ENCODE assay signal across 27 cellular contexts in genomic region chr12:117768860-117769259, GRCh38.
A peak's percentile ranks its signal among the peaks of the same experiment; 100 is the strongest.
DNase-seq lines count a peak whose midpoint lies in the region; ATAC-seq, FAIRE-seq and TF ChIP-seq lines count a peak whose summit lies in the region.
"Had no signal": no experiment of that assay in that cellular context is flagged by ENCODE, and none has a peak within 500 bp of the region (broad histone marks: within the 10 kb centered on the region; RNA-seq: fewer than 3 reads in every experiment).

No MANE protein-coding gene starts in this region.

- dilution Hi-C loops in endothelial cell of umbilical vein (cut with MboI; ENCODE audit: extremely low pct_ligation_motif_present, low sequenced_read_pairs), result no loop called here

- peaks cover 11% of the 10 kb centered on the region; the same call in 1 of the 2 replicates for H3K23me2 ChIP-seq in H1 (ENCODE audit: low read depth, low read length)

- H2BK12ac ChIP-seq in H1 (ENCODE audit: low read depth, low read length), result no peak overlapping the region
- H2BK12ac ChIP-seq in trophoblast cell (ENCODE audit: low read length), result no peak overlapping the region

- no peaks in the 10 kb centered on the region for H3K4me1 Mint-ChIP-seq in activated naive CD8-positive, alpha-beta T cell treated with anti-CD3 and anti-CD28 coated beads for 36 hours
- H3K4me1 Mint-ChIP-seq: CD14-positive monocyte; CD4-positive, alpha-beta memory T cell; CD4-positive, CD25-positive, alpha-beta regulatory T cell; CD8-positive, alpha-beta memory T cell had no signal

- H3K4me2 ChIP-seq in H1 (ENCODE audit: insufficient read depth in 1 of 2, low read depth in 2 of 2, low read length in 2 of 2) (no peak overlapping the region), endothelial cell of umbilical vein (ENCODE audit: insufficient read depth, low read length) (peak overlapping the region; percentile 2), trophoblast cell (ENCODE audit: low read length) (no peak overlapping the region)
- H3K4me2 ChIP-seq: BLaER1 had no signal

- H4K8ac ChIP-seq in H1 (ENCODE audit: extremely low read depth, insufficient read depth, low read length) (peak overlapping the region; percentile 40; the same call in 1 of the 2 replicates), trophoblast cell (ENCODE audit: low read depth, low read length) (no peak overlapping the region)

- TF ChIP-seq POLR2A in H1 (IDR thresholded peaks at IDR 0.05; ENCODE audit: control extremely low read depth in 1 of 2, low read depth in 2 of 2, low read length in 2 of 2) (no peak), endothelial cell of umbilical vein (IDR thresholded peaks at IDR 0.05; ENCODE audit: low read depth, low read length) (no peak)

- H3K4me3 Mint-ChIP-seq in activated naive CD8-positive, alpha-beta T cell treated with anti-CD3 and anti-CD28 coated beads for 36 hours, result no peak overlapping the region
- H3K4me3 Mint-ChIP-seq: CD14-positive monocyte; CD4-positive, alpha-beta memory T cell; CD4-positive, CD25-positive, alpha-beta regulatory T cell; CD8-positive, alpha-beta memory T cell had no signal

- H3K56ac ChIP-seq in H1 (replicated peaks; ENCODE audit: insufficient read length, low read depth, low read length), result no peak overlapping the region

- H3K23ac ChIP-seq in H1 (ENCODE audit: insufficient read length) (no peak overlapping the region), trophoblast cell (ENCODE audit: low read length) (no peak overlapping the region)

- H2BK5ac ChIP-seq in H1 (ENCODE audit: low read depth, low read length) (no peak overlapping the region), trophoblast cell (ENCODE audit: low read depth, low read length, poor library complexity) (no peak overlapping the region)

- H3K27ac Mint-ChIP-seq in activated naive CD8-positive, alpha-beta T cell treated with anti-CD3 and anti-CD28 coated beads for 36 hours, result no peak overlapping the region
- H3K27ac Mint-ChIP-seq: CD4-positive, alpha-beta memory T cell; CD4-positive, CD25-positive, alpha-beta regulatory T cell; CD8-positive, alpha-beta memory T cell had no signal

- ATAC-seq in GM21723 (IDR thresholded peaks at IDR 0.05; ENCODE audit: unreplicated experiment) (no peak), heart right ventricle (no peak)
- ATAC-seq: GM12878 had no signal

- peaks cover 11% of the 10 kb centered on the region for H3K9me3 Mint-ChIP-seq in activated naive CD8-positive, alpha-beta T cell treated with anti-CD3 and anti-CD28 coated beads for 36 hours

- no peak for DNase-seq in H1 (ENCODE audit: low read depth in 1 of 2, low spot score in 2 of 2)
- peak; percentile 21 for DNase-seq in endothelial cell of umbilical vein (ENCODE audit: low read depth, low spot score)
- DNase-seq in trophoblast cell, result no peak
- no peak for DNase-seq in activated naive CD8-positive, alpha-beta T cell treated with anti-CD3 and anti-CD28 coated beads for 36 hours
- no peak for DNase-seq in heart right ventricle
- DNase-seq: 8988T; ACHN; BE2C; C1 segment of cervical spinal cord; CD4-positive, alpha-beta memory T cell; CD4-positive, CD25-positive, alpha-beta regulatory T cell; CD8-positive, alpha-beta memory T cell; COR-L47; DMS 273 treated with DMSO at 0.1 percent for 48 hours; DMS153; DMS53; DMS79; DND-41; EL; GDM1 had no signal

- no peaks in the 10 kb centered on the region for H3K9me1 ChIP-seq in endothelial cell of umbilical vein (replicated peaks; ENCODE audit: control insufficient read depth, extremely low read depth, insufficient read depth, low read length)

- H3K79me2 ChIP-seq in H1 (ENCODE audit: control insufficient read depth in 1 of 2, insufficient read depth in 2 of 2, low read length in 2 of 2) (no peaks in the 10 kb centered on the region), endothelial cell of umbilical vein (ENCODE audit: control insufficient read depth, insufficient read depth, low read length) (no peaks in the 10 kb centered on the region), trophoblast cell (ENCODE audit: control insufficient read depth, insufficient read depth, low read length, poor library complexity) (no peaks in the 10 kb centered on the region)

- H3K4ac ChIP-seq in H1 (replicated peaks; ENCODE audit: insufficient read length, low read depth, low read length) (no peak overlapping the region), trophoblast cell (ENCODE audit: low read depth, low read length) (no peak overlapping the region)

- H2BK120ac ChIP-seq in H1 (replicated peaks; ENCODE audit: low read depth, low read length) (no peak overlapping the region), trophoblast cell (ENCODE audit: insufficient read depth, low read length, poor library complexity) (no peak overlapping the region)

- no peak overlapping the region for H4K5ac ChIP-seq in H1 (ENCODE audit: insufficient read length, low read depth, low read length)

- H4K20me1 ChIP-seq in H1 (replicated peaks in 1 of 2; ENCODE audit: control insufficient read depth in 1 of 2, insufficient read depth in 2 of 2, low read length in 2 of 2), result peaks cover 0 to 3% of the 10 kb centered on the region in 2 experiments
- no peaks in the 10 kb centered on the region for H4K20me1 ChIP-seq in endothelial cell of umbilical vein (replicated peaks; ENCODE audit: control insufficient read depth, extremely low read depth, insufficient read depth, low read length)
- H4K20me1 ChIP-seq: BLaER1 had no signal

- H3K79me1 ChIP-seq in H1 (ENCODE audit: low read depth, low read length) (no peaks in the 10 kb centered on the region), trophoblast cell (ENCODE audit: low read length) (no peaks in the 10 kb centered on the region)

- H3K9ac ChIP-seq in H1 (replicated peaks in 1 of 4; ENCODE audit: extremely low read depth in 1 of 4, low read depth in 3 of 4, low read length in 3 of 4) (no peak overlapping the region), endothelial cell of umbilical vein (replicated peaks; ENCODE audit: extremely low read depth, insufficient read depth, low read length) (no peak overlapping the region), trophoblast cell (ENCODE audit: low read length) (no peak overlapping the region)
- H3K9ac ChIP-seq: BLaER1 had no signal

- H3K36me3 Mint-ChIP-seq in activated naive CD8-positive, alpha-beta T cell treated with anti-CD3 and anti-CD28 coated beads for 36 hours, result no peaks in the 10 kb centered on the region
- H3K36me3 Mint-ChIP-seq: CD14-positive monocyte; CD4-positive, alpha-beta memory T cell; CD4-positive, CD25-positive, alpha-beta regulatory T cell; CD8-positive, alpha-beta memory T cell had no signal

- H2AFZ ChIP-seq in H1 (ENCODE audit: low read length) (no peak overlapping the region), endothelial cell of umbilical vein (ENCODE audit: low read depth, low read length) (peak overlapping the region; percentile 39), trophoblast cell (ENCODE audit: insufficient read depth, low read length, poor library complexity) (no peak overlapping the region)

- H3K14ac ChIP-seq in H1 (ENCODE audit: insufficient read length) (no peak overlapping the region), trophoblast cell (ENCODE audit: low read length) (no peak overlapping the region)

- intact Hi-C loops in endothelial cell of umbilical vein (cut with micrococcal nuclease), result loop anchor here (1.0 kb wide), 1 partner anchor 84 kb away; no protein-coding TSS in a partner anchor
- intact Hi-C loops in heart right ventricle (cut with DNase I), result no loop called here

- H3K4me3 ChIP-seq in H1 (ENCODE audit: extremely low read depth in 1 of 4, insufficient read depth in 2 of 4, low read depth in 3 of 4, low read length in 4 of 4), result no peak overlapping the region
- no peak overlapping the region for H3K4me3 ChIP-seq in endothelial cell of umbilical vein (replicated peaks in 1 of 3; ENCODE audit: insufficient read depth in 1 of 3, low read depth in 1 of 3, low read length in 3 of 3)
- H3K4me3 ChIP-seq in trophoblast cell (ENCODE audit: low read depth, low read length), result peak overlapping the region; percentile 22
- H3K4me3 ChIP-seq in heart right ventricle, result no peak overlapping the region
- H3K4me3 ChIP-seq: BLaER1, GM12878 had no signal

- H3K4me1 ChIP-seq in H1 (replicated peaks in 1 of 4; ENCODE audit: control insufficient read depth in 3 of 4, insufficient read depth in 4 of 4, low read length in 3 of 4) (no peaks in the 10 kb centered on the region), endothelial cell of umbilical vein (ENCODE audit: control insufficient read depth, extremely low read depth, insufficient read depth, low read length) (peaks cover 17% of the 10 kb centered on the region), trophoblast cell (ENCODE audit: control insufficient read depth in 1 of 2, insufficient read depth in 2 of 2, low read length in 2 of 2) (no peaks in the 10 kb centered on the region), heart right ventricle (no peaks in the 10 kb centered on the region)
- H3K4me1 ChIP-seq: BE2C, BLaER1 had no signal

- POLR2A ChIA-PET in H1 (lab: Charles Lee; ENCODE audit: partially characterized antibody), result no interaction called here
- POLR2A ChIA-PET in endothelial cell of umbilical vein (lab: Charles Lee), result no interaction called here

- TF ChIP-seq EP300 in H1 (IDR thresholded peaks at IDR 0.05; ENCODE audit: borderline replicate concordance in 1 of 2, low read depth in 2 of 2, low read length in 2 of 2), result no peak

- no peak overlapping the region for H2BK15ac ChIP-seq in H1 (ENCODE audit: low read length)

- 82% methylated on average over 3 of the region's 3 CpGs; no CpG with 5 or more reads in 1 of the 2 experiments for WGBS in H1 (ENCODE audit: extremely low coverage in 1 of 2, insufficient coverage in 1 of 2, insufficient read length in 1 of 2, insufficient replicate concordance in 2 of 2, low coverage in 1 of 2, low lambda C conversion rate in 2 of 2, missing lambda C conversion rate in 1 of 2), 2 experiments
- WGBS in trophoblast cell (ENCODE audit: extremely low coverage, insufficient coverage, insufficient read length), result no CpG with 5 or more reads among the region's 3 CpGs
- 53 to 63% methylated on average over 3 of the region's 3 CpGs for WGBS in heart right ventricle, 2 donors

- FAIRE-seq in H1 (lab: Jason Lieb, UNC) (no peak), endothelial cell of umbilical vein (lab: Jason Lieb, UNC) (peak; percentile 80)
- FAIRE-seq: A204.1, GM12878, GM12892, GM18507 had no signal

- H3K27me3 ChIP-seq in H1 (replicated peaks in 1 of 4; ENCODE audit: control insufficient read depth in 3 of 4, extremely low read depth in 1 of 4, insufficient read depth in 3 of 4, low read length in 3 of 4) (no peaks in the 10 kb centered on the region), endothelial cell of umbilical vein (ENCODE audit: control insufficient read depth in 2 of 2, insufficient read depth in 2 of 2, low read length in 2 of 2) (no peaks in the 10 kb centered on the region), trophoblast cell (ENCODE audit: insufficient read depth, low read length) (no peaks in the 10 kb centered on the region), heart right ventricle (peaks cover 0 to 10% (median 0%) of the 10 kb centered on the region in 7 donors)
- H3K27me3 ChIP-seq: BLaER1 had no signal

- H3K36me3 ChIP-seq in H1 (ENCODE audit: control insufficient read depth in 2 of 4, insufficient read depth in 4 of 4, low read length in 3 of 4) (no peaks in the 10 kb centered on the region), endothelial cell of umbilical vein (ENCODE audit: control insufficient read depth in 2 of 2, extremely low read depth in 1 of 2, insufficient read depth in 2 of 2, low read length in 2 of 2) (no peaks in the 10 kb centered on the region), trophoblast cell (ENCODE audit: control insufficient read depth in 1 of 2, insufficient read depth in 2 of 2, low read length in 2 of 2) (no peaks in the 10 kb centered on the region), heart right ventricle (no peaks in the 10 kb centered on the region)
- H3K36me3 ChIP-seq: BE2C, BLaER1 had no signal

- CTCF ChIA-PET in H1 (lab: Charles Lee; ENCODE audit: partially characterized antibody), result interaction anchor here (1.1 kb wide), 1 partner anchor 13 kb away, joined by 3 read pairs; no protein-coding TSS in a partner anchor
- CTCF ChIA-PET in endothelial cell of umbilical vein (lab: Charles Lee), result interaction anchor here (1.4 kb wide), 1 partner anchor 180 kb away, joined by 4 read pairs; no protein-coding TSS in a partner anchor

- no peaks in the 10 kb centered on the region for H3K27me3 Mint-ChIP-seq in activated naive CD8-positive, alpha-beta T cell treated with anti-CD3 and anti-CD28 coated beads for 36 hours
- H3K27me3 Mint-ChIP-seq: CD4-positive, alpha-beta memory T cell had no signal

- H4K91ac ChIP-seq in H1 (replicated peaks; ENCODE audit: insufficient read length, low read length) (no peak overlapping the region), trophoblast cell (ENCODE audit: low read depth, low read length) (no peak overlapping the region)

- no peak overlapping the region for H4K12ac ChIP-seq in trophoblast cell (ENCODE audit: low read depth, low read length)

- H3K9me3 ChIP-seq in H1 (ENCODE audit: insufficient read depth in 2 of 2, low read depth in 1 of 2, low read length in 1 of 2), result peaks cover 3 to 11% of the 10 kb centered on the region in 2 experiments; a peak in 3 of 4 replicates
- H3K9me3 ChIP-seq in endothelial cell of umbilical vein (replicated peaks; ENCODE audit: control insufficient read depth, insufficient read depth, low read length), result peaks cover 1% of the 10 kb centered on the region
- peaks cover 9% of the 10 kb centered on the region for H3K9me3 ChIP-seq in trophoblast cell (ENCODE audit: insufficient read depth, low read depth, low read length)
- peaks cover 0 to 17% (median 7%) of the 10 kb centered on the region in 11 donors for H3K9me3 ChIP-seq in heart right ventricle
- H3K9me3 ChIP-seq: BE2C had no signal

- H3K27ac ChIP-seq in H1 (ENCODE audit: low read depth, low read length) (no peak overlapping the region), endothelial cell of umbilical vein (ENCODE audit: insufficient read depth, low read depth, low read length) (peak overlapping the region; percentile 13), trophoblast cell (ENCODE audit: low read depth, low read length) (no peak overlapping the region), heart right ventricle (no peak overlapping the region)
- H3K27ac ChIP-seq: BLaER1 had no signal

- no TSS peak for BruUV-seq in endothelial cell of umbilical vein (replicated peaks; lab: Mats Ljungman, UMichigan)

- TF ChIP-seq RAD21 in H1 (IDR thresholded peaks at IDR 0.05 in 1 of 2, conservative IDR thresholded peaks at IDR 0.05 in 1 of 2; ENCODE audit: low read depth in 2 of 2, low read length in 2 of 2), result no peak

- no peak for TF ChIP-seq CTCF in H1 (IDR thresholded peaks at IDR 0.05; ENCODE audit: control extremely low read depth in 1 of 3, insufficient read depth in 1 of 3, low read depth in 1 of 3, low read length in 3 of 3)
- no peak for TF ChIP-seq CTCF in endothelial cell of umbilical vein (IDR thresholded peaks at IDR 0.05; ENCODE audit: extremely low read depth in 1 of 2, insufficient read depth in 1 of 2, low read depth in 1 of 2, low read length in 2 of 2)
- TF ChIP-seq CTCF in heart right ventricle (IDR thresholded peaks at IDR 0.05), result no peak

- H2BK20ac ChIP-seq in H1 (ENCODE audit: low read length), result no peak overlapping the region

- H2AK5ac ChIP-seq in H1 (ENCODE audit: low read depth, low read length) (no peak overlapping the region), trophoblast cell (ENCODE audit: low read length) (no peak overlapping the region)

- no peak overlapping the region for H3K18ac ChIP-seq in H1 (ENCODE audit: extremely low read depth, low read length)
- H3K18ac ChIP-seq in trophoblast cell (ENCODE audit: low read length), result no peak overlapping the region
